Comparison of ENCODE assay signal across 12 cellular contexts in genomic region chr17:40307691-40308289, GRCh38. TPM values are rescaled to one million over a fixed set of nuclear protein-coding genes. Genes with fewer than 3 reads are reported as not detected.
A peak's percentile ranks its signal among the peaks of the same experiment; 100 is the strongest.
DNase-seq lines count a peak whose midpoint lies in the region; FAIRE-seq and TF ChIP-seq lines count a peak whose summit lies in the region.
"Had no signal": no experiment of that assay in that cellular context is flagged by ENCODE, and none has a peak within 500 bp of the region (broad histone marks: within the 10 kb centered on the region; RNA-seq: fewer than 3 reads in every experiment).

No MANE protein-coding gene starts in this region.

- peak overlapping the region in 20 of 21 experiments; percentile 17 to 85 (median 73) for H3K27ac ChIP-seq in skin epidermis

- no peak overlapping the region for H3K4me3 ChIP-seq in skin epidermis

- peak; percentile 39 for DNase-seq in DMS79 treated with DMSO at 0.1 percent for 48 hours (lab: John Stamatoyannopoulos, UW)
- no peak for DNase-seq in DMS79 (lab: John Stamatoyannopoulos, UW)
- peak; percentile 45 for DNase-seq in fibroblast of peridontal ligament (ENCODE audit: extremely low read depth)
- DNase-seq in GM12891 (ENCODE audit: insufficient read length, low spot score): no peak
- no peak for DNase-seq in NCI-H1048 (lab: John Stamatoyannopoulos, UW)
- DNase-seq in T-helper 9 cell: no peak
- DNase-seq: MM.1S had no signal

- TF ChIP-seq POLR2A in GM12891 (IDR thresholded peaks at IDR 0.05; ENCODE audit: low read depth, low read length): no peak

- FAIRE-seq in GM12891 (lab: Jason Lieb, UNC): no peak
- FAIRE-seq: A204.1, colon, islet of Langerhans had no signal

TF ChIP-seq in PFSK-1, 5 proteins besides CTCF, POLR2A, EP300 and RAD21:
- TF ChIP-seq FOXP2 (optimal IDR thresholded peaks at IDR 0.05; ENCODE audit: borderline replicate concordance, extremely low read depth, extremely low read length, insufficient read depth) (no peak), SIN3A (IDR thresholded peaks at IDR 0.05; ENCODE audit: borderline replicate concordance, insufficient read depth, low read length) (no peak), TAF1 (IDR thresholded peaks at IDR 0.05; ENCODE audit: borderline replicate concordance, insufficient read depth, low read length) (no peak), POLR2AphosphoS5 (IDR thresholded peaks at IDR 0.05; ENCODE audit: low read depth, low read length) (0 out of 2 replicates have a peak, but pooled peaks have one; percentile 1), REST (IDR thresholded peaks at IDR 0.05; ENCODE audit: insufficient read depth in 1 of 2, low read depth in 2 of 2, low read length in 2 of 2) (no peak)
TF ChIP-seq in PFSK-1: peak in this region for 1.

TF ChIP-seq in GM12891, 5 proteins besides CTCF, POLR2A, EP300 and RAD21:
- TF ChIP-seq POLR2AphosphoS5 (IDR thresholded peaks at IDR 0.05; ENCODE audit: low read depth, low read length) (no peak), TAF1 (IDR thresholded peaks at IDR 0.05; ENCODE audit: low read depth, low read length) (no peak), POU2F2 (IDR thresholded peaks at IDR 0.05; ENCODE audit: low read depth, low read length) (no peak), SPI1 (IDR thresholded peaks at IDR 0.05; ENCODE audit: low read depth, low read length) (no peak), PAX5 (IDR thresholded peaks at IDR 0.05; ENCODE audit: insufficient read depth, low read length, severe bottlenecking) (no peak)

RNA-seq across cellular contexts. Expression of gene RARA, which starts 1.2 kb away (rescaled TPM):
- 57.6 TPM for polyA plus RNA-seq in PFSK-1 (2012; ENCODE audit: insufficient read length, low read depth)
- polyA plus RNA-seq in GM12891 (2012; ENCODE audit: low read depth, missing spikeins): 24.8 TPM

RNA-seq across cellular contexts. Expression of gene CDC6, which starts 20.1 kb away (rescaled TPM):
- polyA plus RNA-seq in PFSK-1 (2012; ENCODE audit: insufficient read length, low read depth): 39.0 TPM
- polyA plus RNA-seq in GM12891 (2012; ENCODE audit: low read depth, missing spikeins): 21.1 TPM

RNA-seq across cellular contexts. Expression of gene GJD3, which starts 56.7 kb away (rescaled TPM):
- not detected for polyA plus RNA-seq in PFSK-1 (2012; ENCODE audit: insufficient read length, low read depth)
- 0.21 TPM for polyA plus RNA-seq in GM12891 (2012; ENCODE audit: low read depth, missing spikeins)

Comparison
In these comparisons a context has a peak if more than half of its experiments do, and no peak if none do; other contexts are left out.
1. DNase-seq: peak in DMS79 treated with DMSO at 0.1 percent for 48 hours (single experiment) and fibroblast of peridontal ligament (single experiment); none in DMS79 (single experiment), GM12891 (single experiment), NCI-H1048 (single experiment) and T-helper 9 cell (single experiment).